Comparison of ENCODE assay signal across 7 cellular contexts in the genomic region with DNA sequence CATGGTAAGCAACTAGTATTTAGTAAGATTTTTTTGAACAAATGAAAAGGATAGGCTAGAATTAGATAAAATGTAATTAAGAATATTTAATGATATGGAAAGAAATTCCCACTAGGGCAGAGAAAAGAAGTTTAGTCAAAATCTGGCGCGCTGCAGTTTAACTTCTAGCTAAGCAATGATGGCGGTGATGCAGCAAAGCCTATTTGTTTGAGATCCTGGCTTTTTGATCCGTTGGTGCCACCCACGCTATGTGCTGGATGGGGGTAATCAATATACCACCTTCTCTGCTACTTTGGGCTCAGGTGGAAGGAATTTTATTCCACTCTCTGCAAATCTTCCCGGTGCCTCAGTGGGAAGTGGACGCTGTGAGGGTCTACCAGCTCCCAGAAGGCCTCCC. TPM values are rescaled to one million over a fixed set of nuclear protein-coding genes. Genes with fewer than 3 reads are reported as not detected.
A peak's percentile ranks its signal among the peaks of the same experiment; 100 is the strongest.
DNase-seq lines count a peak whose midpoint lies in the region; ATAC-seq and TF ChIP-seq lines count a peak whose summit lies in the region.

No MANE protein-coding gene starts in this region.

- no TSS peak for BruUV-seq in HCT116 (replicated peaks; lab: Mats Ljungman, UMichigan)

- no peaks in the 10 kb centered on the region for H3K79me2 ChIP-seq in HCT116 (ENCODE audit: insufficient read depth, low read length)

- H3K36me3 ChIP-seq in HCT116 (ENCODE audit: control insufficient read depth in 1 of 2, insufficient read depth in 2 of 2, low read length in 2 of 2), result no peaks in the 10 kb centered on the region
- H3K36me3 ChIP-seq in iPS-18a (ENCODE audit: control insufficient read depth, low read depth, low read length), result no peaks in the 10 kb centered on the region
- H3K36me3 ChIP-seq in stomach, result no peaks in the 10 kb centered on the region

- POLR2A ChIA-PET in HCT116 (lab: Charles Lee), result no interaction called here
- POLR2A ChIA-PET in activated CD8-positive, alpha-beta T cell treated with anti-CD3 and anti-CD28 coated beads, Interleukin-2, amount 10 ng/mL, durations not matched to agents 7 days and 5 days (lab: Charles Lee), result interaction anchor here (0.6 kb wide), 1 partner anchor 213 kb away, joined by 3 read pairs; no protein-coding TSS in a partner anchor

- no peak overlapping the region for H3K27ac Mint-ChIP-seq in activated CD8-positive, alpha-beta T cell treated with anti-CD3 and anti-CD28 coated beads, Interleukin-2, amount 10 ng/mL, durations not matched to agents 7 days and 5 days

- peak overlapping the region; percentile 96 for H3K4me2 ChIP-seq in HCT116 (ENCODE audit: low read length)

- ATAC-seq in HCT116 (peak; percentile 21; the same call in 1 of the 2 replicates), HG03521 (IDR thresholded peaks at IDR 0.05; ENCODE audit: unreplicated experiment) (no peak), GM21737 (IDR thresholded peaks at IDR 0.05; ENCODE audit: unreplicated experiment) (no peak)
- ATAC-seq in activated CD8-positive, alpha-beta T cell treated with anti-CD3 and anti-CD28 coated beads, Interleukin-2, amount 10 ng/mL, durations not matched to agents 7 days and 5 days, result no peak

- peaks cover 33% of the 10 kb centered on the region for H3K27me3 Mint-ChIP-seq in activated CD8-positive, alpha-beta T cell treated with anti-CD3 and anti-CD28 coated beads, Interleukin-2, amount 10 ng/mL, durations not matched to agents 7 days and 5 days (ENCODE audit: low read depth)

- peak overlapping the region; percentile 88 for H2AFZ ChIP-seq in HCT116 (ENCODE audit: low read depth, low read length, poor library complexity, severe bottlenecking)

- no peaks in the 10 kb centered on the region for H4K20me1 ChIP-seq in HCT116 (ENCODE audit: insufficient read depth)

- H3K9me3 Mint-ChIP-seq in activated CD8-positive, alpha-beta T cell treated with anti-CD3 and anti-CD28 coated beads, Interleukin-2, amount 10 ng/mL, durations not matched to agents 7 days and 5 days (ENCODE audit: insufficient read depth), result peaks cover 2% of the 10 kb centered on the region

- H3K9me2 ChIP-seq in HCT116 (ENCODE audit: insufficient read depth), result no peaks in the 10 kb centered on the region

- TF ChIP-seq POLR2A in HCT116 (IDR thresholded peaks at IDR 0.05; ENCODE audit: borderline replicate concordance, extremely low read depth, insufficient read depth, insufficient read length) (no peak), stomach (IDR thresholded peaks at IDR 0.05) (no peak)

- H3K4me1 ChIP-seq in HCT116 (ENCODE audit: control insufficient read depth in 1 of 2, insufficient read depth in 2 of 2, low read length in 2 of 2) (peaks cover 0 to 13% of the 10 kb centered on the region in 2 experiments; a peak in 3 of 4 replicates), iPS-18a (ENCODE audit: control insufficient read depth, low read depth, low read length) (peaks cover 4% of the 10 kb centered on the region), stomach (peaks cover 0 to 22% (median 15%) of the 10 kb centered on the region in 4 donors)

- no peak for TF ChIP-seq CTCF in HCT116 (IDR thresholded peaks at IDR 0.05 in 2 of 3, conservative IDR thresholded peaks at IDR 0.05 in 1 of 3; ENCODE audit: borderline replicate concordance in 1 of 3, insufficient read depth in 1 of 3, low read depth in 2 of 3, low read length in 2 of 3)
- no peak for TF ChIP-seq CTCF in stomach (IDR thresholded peaks at IDR 0.05)

- peaks cover 4% of the 10 kb centered on the region for H3K4me1 Mint-ChIP-seq in activated CD8-positive, alpha-beta T cell treated with anti-CD3 and anti-CD28 coated beads, Interleukin-2, amount 10 ng/mL, durations not matched to agents 7 days and 5 days (ENCODE audit: low read depth)

- RAD21 ChIA-PET in HCT116 (lab: Charles Lee; ENCODE audit: low non-redundant PET in 1 of 2, low total read pairs in 2 of 2, uncharacterized antibody in 2 of 2, unreplicated experiment in 2 of 2), result no interaction called here

- CTCF ChIA-PET in HCT116 (lab: Charles Lee), result no interaction called here
- CTCF ChIA-PET in activated CD8-positive, alpha-beta T cell treated with anti-CD3 and anti-CD28 coated beads, Interleukin-2, amount 10 ng/mL, durations not matched to agents 7 days and 5 days (lab: Charles Lee), result no interaction called here

- H3K9me3 ChIP-seq in HCT116 (ENCODE audit: control insufficient read depth in 1 of 2, insufficient read depth in 1 of 2, low read depth in 1 of 2, low read length in 2 of 2) (no peaks in the 10 kb centered on the region), iPS-18a (ENCODE audit: control insufficient read depth, low read depth, low read length) (no peaks in the 10 kb centered on the region), stomach (no peaks in the 10 kb centered on the region)

- no peak for TF ChIP-seq EP300 in stomach (IDR thresholded peaks at IDR 0.05)

- intact Hi-C loops in HCT116 (cut with micrococcal nuclease), result loop anchor here (5.0 kb wide), 1 partner anchor 84 kb away; no protein-coding TSS in a partner anchor
- intact Hi-C loops in stomach (cut with DNase I; ENCODE audit: low total_unique reads), result no loop called here

- no peaks in the 10 kb centered on the region for H3K36me3 Mint-ChIP-seq in activated CD8-positive, alpha-beta T cell treated with anti-CD3 and anti-CD28 coated beads, Interleukin-2, amount 10 ng/mL, durations not matched to agents 7 days and 5 days (ENCODE audit: low read depth)

- H3K27me3 ChIP-seq in HCT116 (ENCODE audit: insufficient read depth, low read length) (no peaks in the 10 kb centered on the region), iPS-18a (ENCODE audit: control insufficient read depth, insufficient read depth, low read length) (no peaks in the 10 kb centered on the region), stomach (peaks cover 0 to 14% (median 9%) of the 10 kb centered on the region in 3 donors)

- H3K4me3 Mint-ChIP-seq in activated CD8-positive, alpha-beta T cell treated with anti-CD3 and anti-CD28 coated beads, Interleukin-2, amount 10 ng/mL, durations not matched to agents 7 days and 5 days, result peak overlapping the region; percentile 35

- H3K9ac ChIP-seq in HCT116 (ENCODE audit: low read length) (peak overlapping the region; percentile 63), iPS-18a (ENCODE audit: low read length) (peak overlapping the region; percentile 60)

- H3K27ac ChIP-seq in HCT116 (ENCODE audit: low read depth, low read length) (0 out of 2 replicates have a peak overlapping the region, but pooled peaks have one; percentile 21), iPS-18a (ENCODE audit: low read length) (no peak overlapping the region), stomach (peak overlapping the region in 4 of 5 donors; percentile 5 to 81 (median 76))

- 42 to 51% (median 46%) methylated on average over 7 of the region's 7 CpGs for WGBS in stomach, 5 donors

- TF ChIP-seq RAD21 in HCT116 (IDR thresholded peaks at IDR 0.05; ENCODE audit: low read depth), result no peak

- peak overlapping the region; percentile 73 to 85 for H3K4me3 ChIP-seq in HCT116 (replicated peaks in 1 of 2; ENCODE audit: low read depth in 1 of 2, low read length in 2 of 2)
- H3K4me3 ChIP-seq in iPS-18a (ENCODE audit: low read length), result peak overlapping the region; percentile 85
- H3K4me3 ChIP-seq in stomach, result peak overlapping the region; percentile 59 to 85 (median 72)

- DNase-seq in HCT116 (ENCODE audit: low read depth, low spot score) (no peak), stomach (no peak)
- no peak for DNase-seq in activated CD8-positive, alpha-beta T cell treated with anti-CD3 and anti-CD28 coated beads, Interleukin-2, amount 10 ng/mL, durations not matched to agents 7 days and 5 days
- no peak for DNase-seq in stimulated activated naive CD4-positive, alpha-beta T cell (lab: John Stamatoyannopoulos, UW)

TF ChIP-seq in HCT116, 20 proteins besides CTCF, POLR2A, EP300 and RAD21:
- TF ChIP-seq, protein P1, sequence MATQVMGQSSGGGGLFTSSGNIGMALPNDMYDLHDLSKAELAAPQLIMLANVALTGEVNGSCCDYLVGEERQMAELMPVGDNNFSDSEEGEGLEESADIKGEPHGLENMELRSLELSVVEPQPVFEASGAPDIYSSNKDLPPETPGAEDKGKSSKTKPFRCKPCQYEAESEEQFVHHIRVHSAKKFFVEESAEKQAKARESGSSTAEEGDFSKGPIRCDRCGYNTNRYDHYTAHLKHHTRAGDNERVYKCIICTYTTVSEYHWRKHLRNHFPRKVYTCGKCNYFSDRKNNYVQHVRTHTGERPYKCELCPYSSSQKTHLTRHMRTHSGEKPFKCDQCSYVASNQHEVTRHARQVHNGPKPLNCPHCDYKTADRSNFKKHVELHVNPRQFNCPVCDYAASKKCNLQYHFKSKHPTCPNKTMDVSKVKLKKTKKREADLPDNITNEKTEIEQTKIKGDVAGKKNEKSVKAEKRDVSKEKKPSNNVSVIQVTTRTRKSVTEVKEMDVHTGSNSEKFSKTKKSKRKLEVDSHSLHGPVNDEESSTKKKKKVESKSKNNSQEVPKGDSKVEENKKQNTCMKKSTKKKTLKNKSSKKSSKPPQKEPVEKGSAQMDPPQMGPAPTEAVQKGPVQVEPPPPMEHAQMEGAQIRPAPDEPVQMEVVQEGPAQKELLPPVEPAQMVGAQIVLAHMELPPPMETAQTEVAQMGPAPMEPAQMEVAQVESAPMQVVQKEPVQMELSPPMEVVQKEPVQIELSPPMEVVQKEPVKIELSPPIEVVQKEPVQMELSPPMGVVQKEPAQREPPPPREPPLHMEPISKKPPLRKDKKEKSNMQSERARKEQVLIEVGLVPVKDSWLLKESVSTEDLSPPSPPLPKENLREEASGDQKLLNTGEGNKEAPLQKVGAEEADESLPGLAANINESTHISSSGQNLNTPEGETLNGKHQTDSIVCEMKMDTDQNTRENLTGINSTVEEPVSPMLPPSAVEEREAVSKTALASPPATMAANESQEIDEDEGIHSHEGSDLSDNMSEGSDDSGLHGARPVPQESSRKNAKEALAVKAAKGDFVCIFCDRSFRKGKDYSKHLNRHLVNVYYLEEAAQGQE (IDR thresholded peaks at IDR 0.05; ENCODE audit: low read depth), result no peak
- TF ChIP-seq CBX3 (IDR thresholded peaks at IDR 0.05; ENCODE audit: low read depth), result 0 out of 2 replicates have a peak, but pooled peaks have one; percentile 5
- TF ChIP-seq ZFX (IDR thresholded peaks at IDR 0.05), result no peak
- no peak for TF ChIP-seq YY1 (IDR thresholded peaks at IDR 0.05; ENCODE audit: extremely low read depth, insufficient replicate concordance, low read depth, low read length)

RNA-seq across cellular contexts. Expression of gene FAM171B, which starts 0.4 kb away (rescaled TPM):
- 18.3 TPM for total RNA-seq in HCT116 (2021; ENCODE audit: unreplicated experiment)
- polyA plus RNA-seq in HCT116 (2012), result 2.9 and 3.4 TPM in 2 replicates
- total RNA-seq in activated CD8-positive, alpha-beta T cell treated with anti-CD3 and anti-CD28 coated beads, Interleukin-2, amount 10 ng/mL, durations not matched to agents 7 days and 5 days, result under 1 TPM; 0.18 to 0.29 TPM
- total RNA-seq in stomach, result 10 to 100 TPM in 1 of 5 donors, 1 to 10 TPM in 2, under 1 TPM in 2; 0.87 to 19.5 (median 2.3) TPM
- polyA plus RNA-seq in stomach, result 1 to 10 TPM in 2 of 3 donors, under 1 TPM in 1; 0.65 to 1.5 (median 1.1) TPM
